In the genomic region with DNA sequence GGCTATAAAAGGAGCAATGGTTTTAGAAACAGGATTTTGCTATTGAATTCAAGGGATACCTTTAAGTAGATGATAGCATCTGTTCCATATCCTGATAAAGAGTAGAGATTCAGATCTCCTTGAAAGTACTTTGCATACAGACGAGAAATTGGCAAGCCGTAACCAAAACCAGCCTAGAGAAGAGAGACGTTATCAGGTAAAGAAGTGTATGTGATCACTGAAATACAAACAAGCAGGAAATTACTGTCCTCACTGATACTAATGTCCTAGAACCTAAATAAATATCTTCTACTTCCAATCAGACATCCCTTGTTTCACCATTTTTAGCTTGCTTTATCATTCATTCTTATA, we compare ENCODE assay signal across 25 cellular contexts. TPM values are rescaled to one million over a fixed set of nuclear protein-coding genes. Genes with fewer than 3 reads are reported as not detected.
DNase-seq lines count a peak whose midpoint lies in the region; ATAC-seq lines count a peak whose summit lies in the region.
"Had no signal": no experiment of that assay in that cellular context is flagged by ENCODE, and none has a peak within 500 bp of the region (broad histone marks: within the 10 kb centered on the region; RNA-seq: fewer than 3 reads in every experiment).

No MANE protein-coding gene starts in this region.

- no peaks in the 10 kb centered on the region for H3K36me3 Mint-ChIP-seq in effector memory CD8-positive, alpha-beta T cell (ENCODE audit: insufficient read depth)
- H3K36me3 Mint-ChIP-seq: activated naive CD4-positive, alpha-beta T cell treated with anti-CD3 and anti-CD28 coated beads, Interleukin-2, amount 50 U/mL, for 72 hours had no signal

- ATAC-seq in GM19463 (IDR thresholded peaks at IDR 0.05; ENCODE audit: unreplicated experiment), result peak; percentile 16
- no peak for ATAC-seq in HG02623 (IDR thresholded peaks at IDR 0.05; ENCODE audit: unreplicated experiment)
- ATAC-seq in effector memory CD8-positive, alpha-beta T cell (replicated peaks), result no peak
- ATAC-seq: activated naive CD4-positive, alpha-beta T cell treated with anti-CD3 and anti-CD28 coated beads, Interleukin-2, amount 50 U/mL, for 72 hours; foreskin keratinocyte; left lung; pancreas; stimulated activated naive CD8-positive, alpha-beta T cell treated with anti-CD3 and anti-CD28 coated beads, Interleukin-15, amount 100 ng/mL, for 72 hours had no signal

- peak; percentile 75 for DNase-seq in NCI-H526 treated with DMSO at 0.1 percent for 48 hours (lab: John Stamatoyannopoulos, UW)
- no peak for DNase-seq in kidney glomerular epithelial cell (lab: John Stamatoyannopoulos, UW)
- DNase-seq in effector memory CD8-positive, alpha-beta T cell, result no peak
- DNase-seq: activated CD4-positive, alpha-beta memory T cell treated with anti-CD3 and anti-CD28 coated beads, Interleukin-2, amount 10 ng/mL, durations not matched to agents 7 days and 5 days; activated CD4-positive, CD25-positive, alpha-beta regulatory T cell treated with anti-CD3 and anti-CD28 coated beads, Interleukin-2, amount 50 U/mL, for 72 hours; effector CD4-positive, alpha-beta T cell; erythroblast; foreskin keratinocyte; HCEC 1CT; IMR-90; left lung; NCI-H510A; stimulated activated CD4-positive, alpha-beta T cell treated with anti-CD3 and anti-CD28 coated beads, Interleukin-15, amount 100 ng/mL, for 24 hours; stimulated activated naive CD8-positive, alpha-beta T cell treated with anti-CD3 and anti-CD28 coated beads, Interleukin-15, amount 100 ng/mL, for 72 hours; uterus had no signal

- H3K4me3 Mint-ChIP-seq in effector memory CD8-positive, alpha-beta T cell, result no peak overlapping the region
- H3K4me3 Mint-ChIP-seq: activated CD4-positive, alpha-beta memory T cell treated with anti-CD3 and anti-CD28 coated beads, Interleukin-2, amount 10 ng/mL, durations not matched to agents 7 days and 5 days; nephron; stimulated activated naive CD8-positive, alpha-beta T cell treated with anti-CD3 and anti-CD28 coated beads, Interleukin-15, amount 100 ng/mL, for 72 hours had no signal

- H3K27me3 Mint-ChIP-seq in effector memory CD8-positive, alpha-beta T cell, result no peaks in the 10 kb centered on the region
- H3K27me3 Mint-ChIP-seq: stimulated activated naive CD8-positive, alpha-beta T cell treated with anti-CD3 and anti-CD28 coated beads, Interleukin-15, amount 100 ng/mL, for 72 hours had no signal

- H3K27ac Mint-ChIP-seq in effector memory CD8-positive, alpha-beta T cell, result no peak overlapping the region
- H3K27ac Mint-ChIP-seq: activated CD4-positive, alpha-beta memory T cell treated with anti-CD3 and anti-CD28 coated beads, Interleukin-2, amount 10 ng/mL, durations not matched to agents 7 days and 5 days; activated naive CD4-positive, alpha-beta T cell treated with anti-CD3 and anti-CD28 coated beads, Interleukin-2, amount 50 U/mL, for 72 hours; activated T-helper 2 cell treated with anti-CD3 and anti-CD28 coated beads, Interferon-gamma antibody, Interleukin-2, Interleukin-4, amounts not matched to agents 10 μg/mL and 5 μg/mL and 100 μg/mL, durations not matched to agents 14 hours and 24 hours and 36 hours; nephron; stimulated activated naive CD8-positive, alpha-beta T cell treated with anti-CD3 and anti-CD28 coated beads, Interleukin-15, amount 100 ng/mL, for 72 hours had no signal

- H3K9me3 Mint-ChIP-seq in effector memory CD8-positive, alpha-beta T cell, result no peaks in the 10 kb centered on the region
- H3K9me3 Mint-ChIP-seq: activated CD4-positive, alpha-beta memory T cell treated with anti-CD3 and anti-CD28 coated beads, Interleukin-2, amount 10 ng/mL, durations not matched to agents 7 days and 5 days; activated naive CD4-positive, alpha-beta T cell treated with anti-CD3 and anti-CD28 coated beads, Interleukin-2, amount 50 U/mL, for 72 hours; activated T-helper 2 cell treated with anti-CD3 and anti-CD28 coated beads, Interferon-gamma antibody, Interleukin-2, Interleukin-4, amounts not matched to agents 10 μg/mL and 5 μg/mL and 100 μg/mL, durations not matched to agents 14 hours and 24 hours and 36 hours; nephron; stimulated activated naive CD8-positive, alpha-beta T cell treated with anti-CD3 and anti-CD28 coated beads, Interleukin-15, amount 100 ng/mL, for 72 hours had no signal

- no peaks in the 10 kb centered on the region for H3K4me1 Mint-ChIP-seq in effector memory CD8-positive, alpha-beta T cell (ENCODE audit: low read depth in 2 of 2)
- H3K4me1 Mint-ChIP-seq: activated CD4-positive, alpha-beta memory T cell treated with anti-CD3 and anti-CD28 coated beads, Interleukin-2, amount 10 ng/mL, durations not matched to agents 7 days and 5 days; nephron; stimulated activated naive CD8-positive, alpha-beta T cell treated with anti-CD3 and anti-CD28 coated beads, Interleukin-15, amount 100 ng/mL, for 72 hours had no signal

- no peaks in the 10 kb centered on the region for H3K27me3 ChIP-seq in layer of hippocampus (ENCODE audit: control insufficient read depth, insufficient read depth, low read length)
- H3K27me3 ChIP-seq: foreskin keratinocyte, left lung, pancreas, uterus had no signal

- H3K27ac ChIP-seq in layer of hippocampus (ENCODE audit: low read depth, low read length) (peak overlapping the region; percentile 59), temporal lobe (ENCODE audit: low read depth, low read length) (peak overlapping the region; percentile 44)
- H3K27ac ChIP-seq: foreskin keratinocyte, left lung, SJSA1 had no signal

RNA-seq across cellular contexts. Expression of a gene that starts 9.4 kb away (rescaled TPM):
- total RNA-seq in temporal lobe, result 6.4 TPM
- total RNA-seq: activated CD4-positive, alpha-beta memory T cell treated with anti-CD3 and anti-CD28 coated beads, Interleukin-2, amount 10 ng/mL, durations not matched to agents 7 days and 5 days; activated naive CD4-positive, alpha-beta T cell treated with anti-CD3 and anti-CD28 coated beads, Interleukin-2, amount 50 U/mL, for 72 hours; activated T-helper 2 cell treated with anti-CD3 and anti-CD28 coated beads, Interferon-gamma antibody, Interleukin-2, Interleukin-4, amounts not matched to agents 10 μg/mL and 5 μg/mL and 100 μg/mL, durations not matched to agents 14 hours and 24 hours and 36 hours; foreskin keratinocyte; SJSA1; T-helper 1 cell treated with Interleukin-12 subunit alpha and Interleukin-12 subunit beta and Interleukin-4 antibody, amounts not matched to agents 30 ng/mL and 1 ng/mL, for 36 hours had no signal
